ENCODE assay signal across 9 cellular contexts in genomic region chr2:217685255-217685605, GRCh38.
DNase-seq lines count a peak whose midpoint lies in the region; ATAC-seq, FAIRE-seq and TF ChIP-seq lines count a peak whose summit lies in the region.
"Had no signal": no experiment of that assay in that cellular context is flagged by ENCODE, and none has a peak within 500 bp of the region (broad histone marks: within the 10 kb centered on the region; RNA-seq: fewer than 3 reads in every experiment).

No MANE protein-coding gene starts in this region.

- DNase-seq in HuH-7.5 (ENCODE audit: low spot score) (peak; percentile 47), adipocyte (ENCODE audit: low read depth) (peak; percentile 98), hepatic stellate cell (ENCODE audit: low spot score) (peak; percentile 66), tibial nerve (ENCODE audit: low spot score in 2 of 2) (peak; percentile 64 to 83), superior temporal gyrus (ENCODE audit: extremely low spot score) (no peak), RCC 7860 (ENCODE audit: low spot score) (no peak)

- peak overlapping the region; percentile 18 for H3K9ac ChIP-seq in adipocyte (ENCODE audit: low read length)

- H3K27ac ChIP-seq in tibial nerve = peak overlapping the region in 3 of 4 donors; percentile 16 to 82 (median 81)

- H3K4me3 ChIP-seq in adipocyte (ENCODE audit: low read length) (peak overlapping the region; percentile 40), tibial nerve (no peak overlapping the region)
- H3K4me3 ChIP-seq: skin epidermis had no signal

- no peaks in the 10 kb centered on the region for H3K36me3 ChIP-seq in adipocyte (ENCODE audit: control insufficient read depth, insufficient read depth, low read length, severe bottlenecking)
- H3K36me3 ChIP-seq in tibial nerve = no peaks in the 10 kb centered on the region

- H3K9me3 ChIP-seq in adipocyte (ENCODE audit: control insufficient read depth, low read length) (no peaks in the 10 kb centered on the region), tibial nerve (no peaks in the 10 kb centered on the region)

- TF ChIP-seq POLR2A in tibial nerve (IDR thresholded peaks at IDR 0.05) = no peak

- peaks cover 48% of the 10 kb centered on the region for H3K4me1 ChIP-seq in adipocyte (ENCODE audit: control insufficient read depth, insufficient read depth, low read length)
- H3K4me1 ChIP-seq in tibial nerve = peaks cover 0 to 48% (median 7%) of the 10 kb centered on the region in 4 donors

- no peak for ATAC-seq in HG03045 (IDR thresholded peaks at IDR 0.05; ENCODE audit: unreplicated experiment)

- 24 to 25% methylated on average over 4 of the region's 4 CpGs for WGBS in tibial nerve, 2 donors

- FAIRE-seq in RCC 7860 (lab: Jason Lieb, UNC) = no peak
- FAIRE-seq: colon had no signal

- TF ChIP-seq CTCF in tibial nerve (IDR thresholded peaks at IDR 0.05) = no peak

- TF ChIP-seq EP300 in tibial nerve (IDR thresholded peaks at IDR 0.05) = peak; percentile 62 to 84

- H3K27me3 ChIP-seq in adipocyte (replicated peaks; ENCODE audit: control insufficient read depth, insufficient read depth, low read length) (no peaks in the 10 kb centered on the region), tibial nerve (no peaks in the 10 kb centered on the region)

Comparison
In these comparisons a context has a peak if more than half of its experiments do, and no peak if none do; other contexts are left out.
1. DNase-seq: peak in HuH-7.5 (single experiment), adipocyte (single experiment), hepatic stellate cell (single experiment) and tibial nerve (2 of 2); none in superior temporal gyrus (single experiment) and RCC 7860 (single experiment).